ENCODE assay signal across 1 cellular context in genomic region chr12:28130625-28131598, GRCh38.
TF ChIP-seq lines count a peak whose summit lies in the region.

No MANE protein-coding gene starts in this region.

TF ChIP-seq in K562, 482 proteins besides CTCF, POLR2A, EP300 and RAD21 (continued from another document and continues in another):
- TF ChIP-seq MAFK (IDR thresholded peaks at IDR 0.05; ENCODE audit: low read length): no peak; the same call in 1 of the 2 replicates
- TF ChIP-seq ARID1B (IDR thresholded peaks at IDR 0.05): peak; percentile 92
- no peak for TF ChIP-seq ZBTB33 (CRISPR knock-in tag; IDR thresholded peaks at IDR 0.05)
- TF ChIP-seq ZNF24 (IDR thresholded peaks at IDR 0.05): peak; percentile 62
- peak; percentile 87 for TF ChIP-seq NEUROD1 (IDR thresholded peaks at IDR 0.05; ENCODE audit: borderline replicate concordance, low read depth, low read length, partially characterized antibody)
- TF ChIP-seq GTF2E2 (tag; IDR thresholded peaks at IDR 0.05): no peak
- TF ChIP-seq TCF7L2 (IDR thresholded peaks at IDR 0.05; ENCODE audit: low read depth, low read length): no peak
- TF ChIP-seq KHSRP (IDR thresholded peaks at IDR 0.05): no peak
- TF ChIP-seq NONO (IDR thresholded peaks at IDR 0.05; ENCODE audit: low read depth in 2 of 2, low read length in 1 of 2): no peak
- no peak; the same call in 1 of the 2 replicates for TF ChIP-seq RHOXF2B (CRISPR knock-in tag; conservative IDR thresholded peaks at IDR 0.05)
- TF ChIP-seq NCOA6 (IDR thresholded peaks at IDR 0.05): no peak
- no peak for TF ChIP-seq RUNX1 (IDR thresholded peaks at IDR 0.05; ENCODE audit: low read depth)
- TF ChIP-seq KDM2B (CRISPR knock-in tag; IDR thresholded peaks at IDR 0.05): no peak
- TF ChIP-seq CEBPG (CRISPR knock-in tag; IDR thresholded peaks at IDR 0.05): no peak
- peak; percentile 36 to 77 for TF ChIP-seq CEBPG (tag; conservative IDR thresholded peaks at IDR 0.05 in 1 of 2, IDR thresholded peaks at IDR 0.05 in 1 of 2)
- no peak for TF ChIP-seq ZNF41 (CRISPR knock-in tag; conservative IDR thresholded peaks at IDR 0.05)
- no peak for TF ChIP-seq SIRT6 (IDR thresholded peaks at IDR 0.05; ENCODE audit: low read depth, low read length)
- TF ChIP-seq ZC3H4 (CRISPR knock-in tag; IDR thresholded peaks at IDR 0.05; ENCODE audit: borderline replicate concordance): no peak
- 0 out of 2 replicates have a peak, but pooled peaks have one; percentile 13 for TF ChIP-seq ZBTB9 (CRISPR knock-in tag; IDR thresholded peaks at IDR 0.05)
- TF ChIP-seq EWSR1 (IDR thresholded peaks at IDR 0.05; ENCODE audit: borderline replicate concordance, low read depth, partially characterized antibody): no peak
- no peak for TF ChIP-seq KAT8 (IDR thresholded peaks at IDR 0.05; ENCODE audit: low read depth)
- no peak for TF ChIP-seq RNF219 (CRISPR knock-in tag; IDR thresholded peaks at IDR 0.05)
- TF ChIP-seq THRB (CRISPR knock-in tag; conservative IDR thresholded peaks at IDR 0.05): no peak
- no peak for TF ChIP-seq CUX1 (CRISPR knock-in tag; IDR thresholded peaks at IDR 0.05)
- TF ChIP-seq ZNF133 (CRISPR knock-in tag; IDR thresholded peaks at IDR 0.05): no peak
- no peak for TF ChIP-seq NR2C2 (CRISPR knock-in tag; IDR thresholded peaks at IDR 0.05)
- TF ChIP-seq NR2C2 (tag; IDR thresholded peaks at IDR 0.05): peak; percentile 78
- TF ChIP-seq SREBF2 (CRISPR knock-in tag; IDR thresholded peaks at IDR 0.05): no peak
- TF ChIP-seq ZNF583 (CRISPR knock-in tag; IDR thresholded peaks at IDR 0.05): no peak
- peak in 1 of 2 experiments; percentile 75 for TF ChIP-seq NCOA2 (IDR thresholded peaks at IDR 0.05; ENCODE audit: partially characterized antibody in 2 of 2)
- TF ChIP-seq MEIS2 (IDR thresholded peaks at IDR 0.05; ENCODE audit: partially characterized antibody): peak; percentile 49
- no peak for TF ChIP-seq TAF15 (IDR thresholded peaks at IDR 0.05; ENCODE audit: low read depth, low read length)
- no peak for TF ChIP-seq ZNF444 (CRISPR knock-in tag; IDR thresholded peaks at IDR 0.05)
- TF ChIP-seq PCBP2 (IDR thresholded peaks at IDR 0.05; ENCODE audit: low read depth, low read length, poor library complexity, severe bottlenecking): no peak
- no peak for TF ChIP-seq ZNF764 (CRISPR knock-in tag; IDR thresholded peaks at IDR 0.05; ENCODE audit: low read depth)
- no peak for TF ChIP-seq PHTF2 (CRISPR knock-in tag; IDR thresholded peaks at IDR 0.05)
- TF ChIP-seq POU5F1 (IDR thresholded peaks at IDR 0.05; ENCODE audit: borderline replicate concordance, low read depth, low read length, partially characterized antibody): no peak
- no peak for TF ChIP-seq SPI1 (IDR thresholded peaks at IDR 0.05; ENCODE audit: borderline replicate concordance, low read depth, low read length)
- no peak for TF ChIP-seq SMARCA5 (IDR thresholded peaks at IDR 0.05)
- no peak for TF ChIP-seq XRCC3 (IDR thresholded peaks at IDR 0.05)
- no peak for TF ChIP-seq POLR2G (IDR thresholded peaks at IDR 0.05; ENCODE audit: low read depth, low read length)
- TF ChIP-seq CREB1 (IDR thresholded peaks at IDR 0.05): peak; percentile 83
- TF ChIP-seq CREB1 (CRISPR knock-in tag; IDR thresholded peaks at IDR 0.05): peak; percentile 24; the same call in 1 of the 2 replicates
- TF ChIP-seq MTA2 (IDR thresholded peaks at IDR 0.05; ENCODE audit: low read depth): peak; percentile 37
- TF ChIP-seq BDP1 (IDR thresholded peaks at IDR 0.05; ENCODE audit: insufficient read depth, insufficient read length): no peak
- no peak for TF ChIP-seq NKRF (IDR thresholded peaks at IDR 0.05; ENCODE audit: borderline replicate concordance)
- TF ChIP-seq RFX5 (IDR thresholded peaks at IDR 0.05; ENCODE audit: low read depth, low read length): no peak
- TF ChIP-seq ZNF830 (CRISPR knock-in tag; IDR thresholded peaks at IDR 0.05): no peak
- peak; percentile 70; the same call in 1 of the 2 replicates for TF ChIP-seq NCOA1 (IDR thresholded peaks at IDR 0.05; ENCODE audit: low read depth)
- TF ChIP-seq POLR2AphosphoS2 (IDR thresholded peaks at IDR 0.05; ENCODE audit: low read length): no peak
- peak; percentile 58 for TF ChIP-seq ZNF512 (tag; IDR thresholded peaks at IDR 0.05)
- TF ChIP-seq BRCA1 (IDR thresholded peaks at IDR 0.05): no peak
- no peak for TF ChIP-seq BRCA1 (CRISPR knock-in tag; IDR thresholded peaks at IDR 0.05)
- peak; percentile 80 for TF ChIP-seq ATF7 (IDR thresholded peaks at IDR 0.05)
- no peak for TF ChIP-seq WHSC1 (IDR thresholded peaks at IDR 0.05; ENCODE audit: low read length)
- no peak for TF ChIP-seq ZBTB1 (CRISPR knock-in tag; IDR thresholded peaks at IDR 0.05; ENCODE audit: borderline replicate concordance, low read depth)
- no peak for TF ChIP-seq HSF4 (CRISPR knock-in tag; IDR thresholded peaks at IDR 0.05; ENCODE audit: borderline replicate concordance)
- TF ChIP-seq MCM5 (IDR thresholded peaks at IDR 0.05; ENCODE audit: low read depth): no peak
- peak; percentile 72; the same call in 1 of the 2 replicates for TF ChIP-seq EHMT2 (IDR thresholded peaks at IDR 0.05)
- TF ChIP-seq ZNF589 (CRISPR knock-in tag; IDR thresholded peaks at IDR 0.05; ENCODE audit: low read depth): peak; percentile 90
- TF ChIP-seq ZNF212 (CRISPR knock-in tag; IDR thresholded peaks at IDR 0.05): no peak
- TF ChIP-seq ZNF253 (CRISPR knock-in tag; conservative IDR thresholded peaks at IDR 0.05): no peak
